ENCODE assay signal across 14 cellular contexts in the genomic region with DNA sequence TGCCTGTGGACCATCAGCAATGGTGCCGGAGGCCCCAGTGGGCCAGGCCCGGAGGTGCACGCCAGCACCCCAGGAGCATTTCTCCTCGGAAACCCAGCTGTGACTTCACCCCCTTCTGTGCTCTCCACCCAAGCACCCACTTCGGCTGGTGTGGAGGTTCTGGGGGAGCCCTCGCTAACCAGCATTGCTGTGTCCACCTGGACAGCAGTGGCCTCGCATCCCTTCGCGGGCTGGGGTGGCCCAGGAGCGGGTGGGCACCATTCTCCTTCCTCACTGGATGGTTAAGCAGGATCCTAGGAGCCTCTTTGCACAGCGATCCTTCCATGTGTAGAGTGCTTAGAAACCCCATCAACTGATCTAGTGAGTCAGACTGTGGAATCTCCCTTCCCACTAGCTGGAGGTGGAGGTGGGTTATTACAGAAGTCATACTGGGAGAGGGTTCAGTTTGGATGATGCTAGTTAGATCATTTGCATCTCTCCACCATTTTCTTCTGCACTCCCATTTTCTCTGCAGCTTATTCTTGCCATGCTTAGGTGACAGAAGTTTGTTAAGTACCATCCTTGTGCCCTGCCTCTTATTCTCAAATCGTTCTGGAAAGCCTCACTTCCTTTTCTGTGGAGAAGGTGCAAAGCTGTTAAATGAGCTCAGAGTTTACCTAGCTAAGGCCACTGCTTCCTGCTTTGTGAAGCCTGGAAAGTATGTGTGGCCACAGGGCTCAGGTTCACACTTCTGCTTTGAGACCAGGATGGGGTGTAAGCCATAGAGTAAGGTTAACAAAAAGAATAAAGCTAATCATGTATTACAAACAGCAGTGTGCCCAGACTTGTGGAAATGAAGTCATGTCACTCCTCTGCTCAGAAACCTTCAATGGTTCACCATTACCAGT. TPM values are rescaled to one million over a fixed set of nuclear protein-coding genes. Genes with fewer than 3 reads are reported as not detected.
A peak's percentile ranks its signal among the peaks of the same experiment; 100 is the strongest.
DNase-seq lines count a peak whose midpoint lies in the region; ATAC-seq, FAIRE-seq and TF ChIP-seq lines count a peak whose summit lies in the region.
"Had no signal": no experiment of that assay in that cellular context is flagged by ENCODE, and none has a peak within 500 bp of the region (broad histone marks: within the 10 kb centered on the region; RNA-seq: fewer than 3 reads in every experiment).

No MANE protein-coding gene starts in this region.

- H3K9me2 ChIP-seq in Karpas-422 (replicated peaks; ENCODE audit: insufficient read depth, low read length), result no peaks in the 10 kb centered on the region

- H3K9me3 Mint-ChIP-seq in T-helper 1 cell treated with Interleukin-12 subunit alpha and Interleukin-12 subunit beta and Interleukin-4 antibody, amounts not matched to agents 30 μg/mL and 1 μg/mL, for 36 hours, result no peaks in the 10 kb centered on the region
- H3K9me3 Mint-ChIP-seq: central memory CD8-positive, alpha-beta T cell had no signal

- H3K27me3 ChIP-seq in kidney epithelial cell (ENCODE audit: control insufficient read depth, insufficient read depth, low read length), result no peaks in the 10 kb centered on the region
- no peaks in the 10 kb centered on the region for H3K27me3 ChIP-seq in Karpas-422 (ENCODE audit: low read length)
- H3K27me3 ChIP-seq: tibial artery had no signal

- no peaks in the 10 kb centered on the region for H3K4me1 ChIP-seq in Karpas-422 (ENCODE audit: low read length)
- H3K4me1 ChIP-seq: tibial artery had no signal

- H3K27ac ChIP-seq in Karpas-422 (ENCODE audit: low read length), result no peak overlapping the region
- H3K27ac ChIP-seq: tibial artery had no signal

- H4K20me1 ChIP-seq in Karpas-422 (ENCODE audit: insufficient read depth, low read depth, low read length), result no peaks in the 10 kb centered on the region

- no peaks in the 10 kb centered on the region for H3K9me3 ChIP-seq in Karpas-422 (ENCODE audit: low read length)
- H3K9me3 ChIP-seq: tibial artery had no signal

- H3K4me1 Mint-ChIP-seq in T-helper 1 cell treated with Interleukin-12 subunit alpha and Interleukin-12 subunit beta and Interleukin-4 antibody, amounts not matched to agents 30 μg/mL and 1 μg/mL, for 36 hours (ENCODE audit: low read depth), result peaks cover 24% of the 10 kb centered on the region
- H3K4me1 Mint-ChIP-seq: B cell had no signal

- no peaks in the 10 kb centered on the region for H3K79me2 ChIP-seq in Karpas-422 (ENCODE audit: low read length)

- H2AFZ ChIP-seq in Karpas-422 (ENCODE audit: low read length), result no peak overlapping the region

- no peak for FAIRE-seq in urothelium cell line (lab: Jason Lieb, UNC)
- FAIRE-seq: endometrium, HTR-8/SVneo had no signal

- peaks cover 18% of the 10 kb centered on the region for H3K36me3 Mint-ChIP-seq in T-helper 1 cell treated with Interleukin-12 subunit alpha and Interleukin-12 subunit beta and Interleukin-4 antibody, amounts not matched to agents 30 μg/mL and 1 μg/mL, for 36 hours (ENCODE audit: low read depth)

- H3K4me3 ChIP-seq in kidney epithelial cell (ENCODE audit: low read depth, low read length), result no peak overlapping the region
- no peak overlapping the region for H3K4me3 ChIP-seq in Karpas-422 (ENCODE audit: low read length)
- H3K4me3 ChIP-seq: tibial artery had no signal

- peak overlapping the region; percentile 46 for H3K27ac Mint-ChIP-seq in T-helper 1 cell treated with Interleukin-12 subunit alpha and Interleukin-12 subunit beta and Interleukin-4 antibody, amounts not matched to agents 30 μg/mL and 1 μg/mL, for 36 hours
- H3K27ac Mint-ChIP-seq: B cell had no signal

- ATAC-seq in GM21576 (IDR thresholded peaks at IDR 0.05; ENCODE audit: unreplicated experiment) (peak; percentile 56), GM18502 (IDR thresholded peaks at IDR 0.05; ENCODE audit: poor library complexity, unreplicated experiment) (no peak)

- H3K36me3 ChIP-seq in kidney epithelial cell (ENCODE audit: control insufficient read depth, insufficient read depth, low read length) (no peaks in the 10 kb centered on the region), Karpas-422 (ENCODE audit: insufficient read depth, low read length) (no peaks in the 10 kb centered on the region)

- no peak overlapping the region for H3K4me3 Mint-ChIP-seq in T-helper 1 cell treated with Interleukin-12 subunit alpha and Interleukin-12 subunit beta and Interleukin-4 antibody, amounts not matched to agents 30 μg/mL and 1 μg/mL, for 36 hours
- H3K4me3 Mint-ChIP-seq: B cell; central memory CD8-positive, alpha-beta T cell had no signal

- DNase-seq in ELR (ENCODE audit: low read depth), result peak; percentile 18
- peak; percentile 28 for DNase-seq in kidney epithelial cell (ENCODE audit: low read depth)
- no peak for DNase-seq in urothelium cell line (ENCODE audit: low spot score)
- no peak for DNase-seq in C1 segment of cervical spinal cord (lab: John Stamatoyannopoulos, UW)
- DNase-seq in Karpas-422, result no peak
- DNase-seq: glutamatergic neuron, tibial artery had no signal

- H3K4me2 ChIP-seq in Karpas-422 (ENCODE audit: low read depth, low read length, poor library complexity, severe bottlenecking), result no peak overlapping the region

- TF ChIP-seq CTCF in kidney epithelial cell (IDR thresholded peaks at IDR 0.05; ENCODE audit: insufficient read depth, low read length, poor library complexity, severe bottlenecking), result no peak

- H3K9ac ChIP-seq in Karpas-422 (ENCODE audit: low read length), result no peak overlapping the region

- no peaks in the 10 kb centered on the region for H3K27me3 Mint-ChIP-seq in T-helper 1 cell treated with Interleukin-12 subunit alpha and Interleukin-12 subunit beta and Interleukin-4 antibody, amounts not matched to agents 30 μg/mL and 1 μg/mL, for 36 hours (ENCODE audit: low read depth)
- H3K27me3 Mint-ChIP-seq: B cell; central memory CD8-positive, alpha-beta T cell had no signal

RNA-seq across cellular contexts. Expression of a gene that starts 32.3 kb away (rescaled TPM):
- total RNA-seq in kidney epithelial cell, result 2.9 and 4.7 TPM in 2 replicates
- 1.1 and 4.1 TPM in 2 replicates for total RNA-seq in Karpas-422 (2014; rRNA removed; shearing (Covaris generic); ENCODE audit: low replicate concordance)

Comparison
In these comparisons a context has a peak if more than half of its experiments do, and no peak if none do; other contexts are left out.
1. DNase-seq: peak in ELR (single experiment) and kidney epithelial cell (single experiment); none in urothelium cell line (single experiment), C1 segment of cervical spinal cord (0 of 14) and Karpas-422 (single experiment).